9 cellular contexts compared by ENCODE assay signal in the genomic region with DNA sequence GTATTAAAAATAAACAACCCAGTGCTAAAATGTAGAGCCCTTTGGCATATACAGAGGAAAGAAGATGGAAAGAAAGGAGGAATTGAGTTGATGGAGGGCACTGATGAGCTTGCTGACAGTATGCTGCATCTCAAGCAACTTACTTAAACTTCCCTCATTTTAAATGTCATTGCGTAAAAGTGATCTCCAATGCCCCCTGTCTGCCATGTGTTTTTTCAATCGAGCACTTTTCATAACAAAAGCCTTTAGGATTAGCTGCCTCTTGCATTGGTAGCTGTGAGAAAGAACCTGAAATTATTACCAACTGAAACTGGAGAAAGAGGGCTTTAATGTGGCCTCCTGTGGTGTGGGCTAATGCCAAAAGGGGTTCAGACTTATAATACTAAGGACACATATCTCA.
DNase-seq lines count a peak whose midpoint lies in the region; ATAC-seq and TF ChIP-seq lines count a peak whose summit lies in the region.
"Had no signal": no experiment of that assay in that cellular context is flagged by ENCODE, and none has a peak within 500 bp of the region (broad histone marks: within the 10 kb centered on the region; RNA-seq: fewer than 3 reads in every experiment).

No MANE protein-coding gene starts in this region.

- in situ Hi-C loops in astrocyte of the cerebellum (cut with HindIII; ENCODE audit: low sequenced_read_pairs), result no loop called here

- H3F3A ChIP-seq in neural progenitor cell (ENCODE audit: low read depth), result no peaks in the 10 kb centered on the region

- ATAC-seq in GM18858 (IDR thresholded peaks at IDR 0.05; ENCODE audit: unreplicated experiment) (no peak), HG02623 (IDR thresholded peaks at IDR 0.05; ENCODE audit: unreplicated experiment) (no peak), GM21619 (IDR thresholded peaks at IDR 0.05; ENCODE audit: unreplicated experiment) (no peak), GM19467 (IDR thresholded peaks at IDR 0.05; ENCODE audit: unreplicated experiment) (no peak)

- H3K27ac Mint-ChIP-seq in neural progenitor cell, result no peak overlapping the region

- H3K9me3 Mint-ChIP-seq in neural progenitor cell, result peaks cover 3% of the 10 kb centered on the region

- H3K27ac ChIP-seq in neural progenitor cell, result no peak overlapping the region

- no peaks in the 10 kb centered on the region for H3K27me3 ChIP-seq in neural progenitor cell

- DNase-seq in ELR (ENCODE audit: low read depth) (peak; percentile 39), LNCaP clone FGC (ENCODE audit: low read depth) (no peak), astrocyte of the cerebellum (ENCODE audit: low read depth) (no peak), neural progenitor cell (ENCODE audit: low spot score) (peak; percentile 38)
- DNase-seq: T-helper 1 cell had no signal

- H3K4me1 Mint-ChIP-seq in neural progenitor cell, result peaks cover 15% of the 10 kb centered on the region

- H3K4me1 ChIP-seq in neural progenitor cell, result no peaks in the 10 kb centered on the region

- TF ChIP-seq CTCF in LNCaP clone FGC (IDR thresholded peaks at IDR 0.05; ENCODE audit: control insufficient read depth, extremely low read depth, insufficient read depth), result peak; percentile 29; the same call in 1 of the 2 replicates
- TF ChIP-seq CTCF in astrocyte of the cerebellum (IDR thresholded peaks at IDR 0.05; ENCODE audit: low read depth, low read length, missing control alignments), result peak; percentile 30
- peak; percentile 44 for TF ChIP-seq CTCF in neural progenitor cell (IDR thresholded peaks at IDR 0.05)

- no peak overlapping the region for H3K4me3 Mint-ChIP-seq in neural progenitor cell

- peaks cover 2% of the 10 kb centered on the region for H3K36me3 Mint-ChIP-seq in neural progenitor cell

- no peaks in the 10 kb centered on the region for H3K9me3 ChIP-seq in neural progenitor cell (ENCODE audit: low read depth)

- no peak overlapping the region for H3K9ac ChIP-seq in neural progenitor cell

- H3K36me3 ChIP-seq in neural progenitor cell, result no peaks in the 10 kb centered on the region

- H3K79me2 ChIP-seq in neural progenitor cell (ENCODE audit: low read depth), result no peaks in the 10 kb centered on the region

- peak overlapping the region; percentile 76 for H2AFZ ChIP-seq in neural progenitor cell (replicated peaks)

- no peak overlapping the region for H3K4me3 ChIP-seq in LNCaP clone FGC (ENCODE audit: low read depth, low read length)
- H3K4me3 ChIP-seq in astrocyte of the cerebellum (ENCODE audit: low read depth, low read length), result no peak overlapping the region
- H3K4me3 ChIP-seq in neural progenitor cell, result no peak overlapping the region

- H4K20me1 ChIP-seq in neural progenitor cell (ENCODE audit: low read depth), result no peaks in the 10 kb centered on the region

- no peak overlapping the region for H3K4me2 ChIP-seq in neural progenitor cell

- peaks cover 2% of the 10 kb centered on the region for H3K27me3 Mint-ChIP-seq in neural progenitor cell (ENCODE audit: insufficient read depth, low read depth)

Comparison
In these comparisons a context has a peak if more than half of its experiments do, and no peak if none do; other contexts are left out.
1. DNase-seq: peak in ELR (single experiment) and neural progenitor cell (single experiment); none in LNCaP clone FGC (single experiment) and astrocyte of the cerebellum (single experiment).
2. Peak in every context shown above with its lines, with median percentiles within 50 percentile points of each other: CTCF ChIP-seq.